Comparison of ENCODE assay signal across 14 cellular contexts in the genomic region with DNA sequence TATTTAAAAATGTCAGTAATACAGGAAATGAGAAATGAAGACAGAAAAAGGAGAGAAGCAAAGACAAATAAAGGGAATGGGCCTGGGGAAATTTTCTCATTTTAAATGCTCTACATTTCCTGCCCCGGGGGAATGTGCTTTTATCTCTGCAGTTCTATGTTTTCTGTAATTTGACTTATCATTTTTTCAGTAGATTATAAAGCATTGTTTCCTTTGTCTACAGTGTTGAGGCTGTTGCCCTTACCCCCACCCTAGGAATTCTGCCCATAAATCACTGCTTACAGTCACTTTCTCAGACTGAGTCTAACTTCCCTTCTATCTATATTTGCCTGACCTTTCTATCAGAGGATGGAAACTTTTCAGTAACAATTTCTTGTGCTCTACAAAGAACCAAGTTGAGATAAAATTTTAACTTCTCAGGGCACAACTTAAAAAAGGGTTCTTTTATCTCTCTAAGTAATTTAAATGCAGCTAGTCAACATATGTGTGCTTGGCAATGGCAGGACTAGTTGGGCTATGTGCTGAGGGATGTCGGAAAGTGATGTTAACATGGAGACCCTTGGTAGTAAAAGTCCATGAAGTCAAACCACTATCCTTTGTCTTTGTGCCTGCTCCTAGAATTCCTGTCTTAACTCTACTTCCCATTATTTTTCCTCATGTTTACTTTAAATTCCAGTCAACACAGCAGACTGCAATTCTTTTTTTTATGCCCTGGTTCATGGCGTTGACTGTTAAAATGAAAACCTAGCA.
DNase-seq lines count a peak whose midpoint lies in the region; ATAC-seq, FAIRE-seq and TF ChIP-seq lines count a peak whose summit lies in the region.
"Had no signal": no experiment of that assay in that cellular context is flagged by ENCODE, and none has a peak within 500 bp of the region (broad histone marks: within the 10 kb centered on the region; RNA-seq: fewer than 3 reads in every experiment).

No MANE protein-coding gene starts in this region.

- peak overlapping the region; percentile 0 for H2AFZ ChIP-seq in GM23338
- no peak overlapping the region for H2AFZ ChIP-seq in osteoblast (ENCODE audit: low read length)

- TF ChIP-seq POLR2A in ovary (IDR thresholded peaks at IDR 0.05) (no peak), GM12892 (IDR thresholded peaks at IDR 0.05; ENCODE audit: low read depth, low read length) (no peak)

- 20 to 36% (median 22%) methylated on average over 3 of the region's 3 CpGs for WGBS in ovary, 3 donors

- no peaks in the 10 kb centered on the region for H3K9me3 ChIP-seq in RWPE2 (ENCODE audit: severe bottlenecking)
- H3K9me3 ChIP-seq in osteoblast (ENCODE audit: low read depth, low read length): no peaks in the 10 kb centered on the region
- H3K9me3 ChIP-seq in ovary: no peaks in the 10 kb centered on the region

- H3K4me3 ChIP-seq in GM23338: no peak overlapping the region
- no peak overlapping the region for H3K4me3 ChIP-seq in RWPE2 (ENCODE audit: severe bottlenecking)
- no peak overlapping the region for H3K4me3 ChIP-seq in fibroblast of mammary gland (ENCODE audit: control insufficient read depth, low read depth, low read length)
- H3K4me3 ChIP-seq in osteoblast (ENCODE audit: insufficient read depth, low read length): no peak overlapping the region
- no peak overlapping the region for H3K4me3 ChIP-seq in ovary

- H3K4me1 ChIP-seq in GM23338 (ENCODE audit: insufficient read depth): no peaks in the 10 kb centered on the region
- peaks cover 33% of the 10 kb centered on the region for H3K4me1 ChIP-seq in RWPE2 (ENCODE audit: insufficient read depth, poor library complexity, severe bottlenecking)
- peaks cover 26% of the 10 kb centered on the region for H3K4me1 ChIP-seq in osteoblast (ENCODE audit: insufficient read depth, low read length)
- H3K4me1 ChIP-seq in ovary (ENCODE audit: insufficient read depth): peaks cover 7% of the 10 kb centered on the region

- TF ChIP-seq CTCF in GM23338 (conservative IDR thresholded peaks at IDR 0.05; ENCODE audit: low read depth in 2 of 2) (no peak), RWPE2 (IDR thresholded peaks at IDR 0.05; ENCODE audit: poor library complexity, severe bottlenecking) (no peak), fibroblast of mammary gland (conservative IDR thresholded peaks at IDR 0.05; ENCODE audit: control insufficient read depth, insufficient read depth, low read depth, low read length) (no peak), osteoblast (IDR thresholded peaks at IDR 0.05; ENCODE audit: extremely low read depth, low read depth, low read length) (no peak), ovary (IDR thresholded peaks at IDR 0.05) (no peak)

- peaks cover 13% of the 10 kb centered on the region; the same call in 2 of the 3 replicates for H3K4me1 Mint-ChIP-seq in GM23338
- H3K4me1 Mint-ChIP-seq: activated CD4-positive, alpha-beta memory T cell treated with anti-CD3 and anti-CD28 coated beads, Interleukin-2, amount 10 ng/mL, durations not matched to agents 7 days and 5 days; activated naive CD8-positive, alpha-beta T cell treated with anti-CD3 and anti-CD28 coated beads for 36 hours; memory B cell; T-cell had no signal

- 0 out of 2 replicates have a peak, but pooled peaks cover 7% of the 10 kb centered on the region for H3K36me3 ChIP-seq in GM23338 (ENCODE audit: insufficient read depth)
- H3K36me3 ChIP-seq in RWPE2 (ENCODE audit: low read depth): no peaks in the 10 kb centered on the region
- H3K36me3 ChIP-seq in osteoblast (ENCODE audit: insufficient read depth, low read length): no peaks in the 10 kb centered on the region
- H3K36me3 ChIP-seq in ovary: no peaks in the 10 kb centered on the region

- H3K9me3 Mint-ChIP-seq in GM23338: peaks cover 7% of the 10 kb centered on the region
- H3K9me3 Mint-ChIP-seq: activated CD4-positive, alpha-beta memory T cell treated with anti-CD3 and anti-CD28 coated beads, Interleukin-2, amount 10 ng/mL, durations not matched to agents 7 days and 5 days; activated naive CD8-positive, alpha-beta T cell treated with anti-CD3 and anti-CD28 coated beads for 36 hours; memory B cell; T-cell had no signal

- no peak overlapping the region for H3K4me2 ChIP-seq in GM23338
- no peak overlapping the region for H3K4me2 ChIP-seq in osteoblast (ENCODE audit: insufficient read depth, low read length)

- intact Hi-C loops in ovary (cut with DNase I): no loop called here

- TF ChIP-seq EP300 in ovary (IDR thresholded peaks at IDR 0.05): no peak

- H3K9me2 ChIP-seq in GM23338 (ENCODE audit: insufficient read depth): no peaks in the 10 kb centered on the region

- no peaks in the 10 kb centered on the region for H3F3A ChIP-seq in GM23338 (replicated peaks; ENCODE audit: low read depth)

- H3K36me3 Mint-ChIP-seq in GM23338 (ENCODE audit: low read depth): peaks cover 8% of the 10 kb centered on the region; the same call in 2 of the 3 replicates
- H3K36me3 Mint-ChIP-seq: activated naive CD8-positive, alpha-beta T cell treated with anti-CD3 and anti-CD28 coated beads for 36 hours; memory B cell; T-cell had no signal

- DNase-seq in GM23338 (ENCODE audit: low spot score) (peak; percentile 11), RWPE2 (ENCODE audit: low spot score) (no peak), fibroblast of mammary gland (ENCODE audit: low read depth) (peak; percentile 44), osteoblast (ENCODE audit: insufficient read length, low spot score, missing footprints) (no peak), ovary (no peak), GM12892 (ENCODE audit: insufficient read length) (no peak), DMS153 treated with DMSO at 0.1 percent for 48 hours (lab: John Stamatoyannopoulos, UW; ENCODE audit: unreplicated experiment) (no peak), activated T-cell treated with anti-CD3 and anti-CD28 coated beads for 4 hours (no peak)
- DNase-seq: activated CD4-positive, alpha-beta memory T cell treated with anti-CD3 and anti-CD28 coated beads, Interleukin-2, amount 10 ng/mL, durations not matched to agents 7 days and 5 days; activated naive CD8-positive, alpha-beta T cell treated with anti-CD3 and anti-CD28 coated beads for 36 hours; stimulated activated CD8-positive, alpha-beta memory T cell treated with anti-CD3 and anti-CD28 coated beads, Interleukin-4, amount 100 ng/mL, for 48 hours; T-cell had no signal

- H3K27ac ChIP-seq in GM23338 (ENCODE audit: low read depth) (no peak overlapping the region), RWPE2 (ENCODE audit: poor library complexity, severe bottlenecking) (peak overlapping the region; percentile 91), osteoblast (ENCODE audit: low read depth, low read length) (peak overlapping the region; percentile 15), ovary (no peak overlapping the region)

- H3K79me2 ChIP-seq in GM23338 (replicated peaks; ENCODE audit: insufficient read depth) (no peaks in the 10 kb centered on the region), osteoblast (ENCODE audit: insufficient read depth, low read length) (no peaks in the 10 kb centered on the region)

- no peaks in the 10 kb centered on the region for H3K27me3 ChIP-seq in GM23338 (ENCODE audit: insufficient read depth)
- no peaks in the 10 kb centered on the region for H3K27me3 ChIP-seq in RWPE2 (ENCODE audit: insufficient read depth, poor library complexity, severe bottlenecking)
- H3K27me3 ChIP-seq in osteoblast (ENCODE audit: insufficient read depth, low read length): no peaks in the 10 kb centered on the region
- H3K27me3 ChIP-seq in ovary: no peaks in the 10 kb centered on the region

- ATAC-seq in GM23338: peak; percentile 34; the same call in 1 of the 3 replicates
- peak; percentile 84 for ATAC-seq in RWPE2 (ENCODE audit: low read depth)
- ATAC-seq: T-cell had no signal

- H3K27ac Mint-ChIP-seq in GM23338: peak overlapping the region; percentile 71; the same call in 1 of the 2 replicates
- H3K27ac Mint-ChIP-seq: activated CD4-positive, alpha-beta memory T cell treated with anti-CD3 and anti-CD28 coated beads, Interleukin-2, amount 10 ng/mL, durations not matched to agents 7 days and 5 days; activated naive CD8-positive, alpha-beta T cell treated with anti-CD3 and anti-CD28 coated beads for 36 hours; memory B cell; T-cell had no signal

- FAIRE-seq in GM12892 (lab: Jason Lieb, UNC): no peak
- FAIRE-seq: GM18507 had no signal

- no peaks in the 10 kb centered on the region for H4K20me1 ChIP-seq in GM23338 (replicated peaks; ENCODE audit: insufficient read depth)
- no peaks in the 10 kb centered on the region for H4K20me1 ChIP-seq in osteoblast (ENCODE audit: insufficient read depth, low read length)

- no peak overlapping the region for H3K4me3 Mint-ChIP-seq in GM23338
- H3K4me3 Mint-ChIP-seq: activated CD4-positive, alpha-beta memory T cell treated with anti-CD3 and anti-CD28 coated beads, Interleukin-2, amount 10 ng/mL, durations not matched to agents 7 days and 5 days; activated naive CD8-positive, alpha-beta T cell treated with anti-CD3 and anti-CD28 coated beads for 36 hours; memory B cell; T-cell had no signal

- H3K27me3 Mint-ChIP-seq in GM23338 (ENCODE audit: insufficient read depth, low read depth, poor library complexity): no peaks in the 10 kb centered on the region
- H3K27me3 Mint-ChIP-seq: activated CD4-positive, alpha-beta memory T cell treated with anti-CD3 and anti-CD28 coated beads, Interleukin-2, amount 10 ng/mL, durations not matched to agents 7 days and 5 days; activated naive CD8-positive, alpha-beta T cell treated with anti-CD3 and anti-CD28 coated beads for 36 hours; memory B cell had no signal

TF ChIP-seq in GM23338, 12 proteins besides CTCF, POLR2A, EP300 and RAD21 (continues in another document):
- TF ChIP-seq ETS1 (IDR thresholded peaks at IDR 0.05): no peak
- TF ChIP-seq CREB1 (CRISPR knock-in tag; IDR thresholded peaks at IDR 0.05; ENCODE audit: low read depth): no peak
- no peak for TF ChIP-seq EZH2phosphoT487 (IDR thresholded peaks at IDR 0.05; ENCODE audit: unreplicated experiment)
- no peak for TF ChIP-seq EZH2 (IDR thresholded peaks at IDR 0.05; ENCODE audit: low read depth, unreplicated experiment)
- TF ChIP-seq ZNF114 (CRISPR knock-in tag; IDR thresholded peaks at IDR 0.05): no peak
- TF ChIP-seq ZNF331 (CRISPR knock-in tag; IDR thresholded peaks at IDR 0.05; ENCODE audit: low read depth): no peak
- no peak for TF ChIP-seq POLR2AphosphoS5 (IDR thresholded peaks at IDR 0.05; ENCODE audit: low read depth)
- no peak for TF ChIP-seq JUNB (IDR thresholded peaks at IDR 0.05; ENCODE audit: unreplicated experiment)

Comparison
In these comparisons a context has a peak if more than half of its experiments do, and no peak if none do; other contexts are left out.
1. DNase-seq: peak in GM23338 (single experiment) and fibroblast of mammary gland (single experiment); none in RWPE2 (single experiment), osteoblast (single experiment), ovary (0 of 5), GM12892 (single experiment), DMS153 treated with DMSO at 0.1 percent for 48 hours (single experiment) and activated T-cell treated with anti-CD3 and anti-CD28 coated beads for 4 hours (single experiment).
2. H3K27ac ChIP-seq: peak in RWPE2 (single experiment) and osteoblast (single experiment); none in GM23338 (single experiment) and ovary (0 of 2).